ENCODE assay signal across 21 cellular contexts in the genomic region with DNA sequence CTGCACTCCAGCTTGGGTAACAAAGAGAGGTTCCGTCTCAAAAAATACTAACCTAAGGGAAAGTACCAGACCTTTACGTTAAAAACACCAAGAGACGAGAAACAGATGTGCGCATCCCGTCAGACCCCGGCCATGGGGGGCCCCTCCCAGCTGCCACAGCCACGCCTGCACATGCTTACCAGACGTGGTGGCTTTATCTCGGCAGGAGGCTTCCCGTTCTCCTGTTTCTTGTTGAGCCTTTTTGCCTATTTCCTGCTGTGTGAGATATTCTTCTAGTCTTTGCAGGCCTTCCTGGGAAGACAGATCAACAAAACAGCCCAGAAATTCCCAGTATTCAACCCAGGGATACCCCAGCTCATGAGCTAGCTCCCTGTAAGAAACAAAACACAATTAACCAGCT. TPM values are rescaled to one million over a fixed set of nuclear protein-coding genes. Genes with fewer than 3 reads are reported as not detected.
A peak's percentile ranks its signal among the peaks of the same experiment; 100 is the strongest.
DNase-seq lines count a peak whose midpoint lies in the region; ATAC-seq and TF ChIP-seq lines count a peak whose summit lies in the region.
"Had no signal": no experiment of that assay in that cellular context is flagged by ENCODE, and none has a peak within 500 bp of the region (broad histone marks: within the 10 kb centered on the region; RNA-seq: fewer than 3 reads in every experiment).

No MANE protein-coding gene starts in this region.

- peak; percentile 58 for DNase-seq in HFF-Myc (ENCODE audit: extremely low read depth, low read depth)
- peak; percentile 38 for DNase-seq in astrocyte of the cerebellum (ENCODE audit: low read depth)
- no peak for DNase-seq in endothelial cell (ENCODE audit: low spot score)
- DNase-seq in osteocyte (ENCODE audit: extremely low spot score, unreplicated experiment) = no peak
- DNase-seq in tibial artery = no peak
- DNase-seq in activated CD8-positive, alpha-beta memory T cell treated with anti-CD3 and anti-CD28 coated beads, Interleukin-2, amount 50 U/mL, for 48 hours = no peak
- DNase-seq: ACHN; Caco-2; CD4-positive, alpha-beta memory T cell; DMS 273 treated with DMSO at 0.1 percent for 48 hours; DMS79 treated with DMSO at 0.1 percent for 48 hours; Karpas-422; MV-4-11; NCI-H1694 treated with DMSO at 0.1 percent for 48 hours; NCI-H2081 treated with DMSO at 0.1 percent for 48 hours; NCI-H2171 treated with DMSO at 0.1 percent for 48 hours; NCI-H524 treated with DMSO at 0.1 percent for 48 hours; OCI-M1 had no signal

- H3K27me3 ChIP-seq in tibial artery = no peaks in the 10 kb centered on the region
- H3K27me3 ChIP-seq: BLaER1 treated with 17β-estradiol and CSF1 and Interleukin-3, amounts not matched to agents 10 nM and 100 nM had no signal

- H3K36me3 Mint-ChIP-seq in endothelial cell (ENCODE audit: low read depth, unreplicated experiment) (peaks cover 79% of the 10 kb centered on the region), osteocyte (ENCODE audit: unreplicated experiment) (peaks cover 56% of the 10 kb centered on the region)

- no peak for TF ChIP-seq CTCF in HFF-Myc (IDR thresholded peaks at IDR 0.05; ENCODE audit: low read depth, low read length, missing control alignments)
- no peak for TF ChIP-seq CTCF in astrocyte of the cerebellum (IDR thresholded peaks at IDR 0.05; ENCODE audit: low read depth, low read length, missing control alignments)
- TF ChIP-seq CTCF in endothelial cell (IDR thresholded peaks at IDR 0.05; ENCODE audit: unreplicated experiment) = no peak
- no peak for TF ChIP-seq CTCF in osteocyte (IDR thresholded peaks at IDR 0.05)
- no peak for TF ChIP-seq CTCF in tibial artery (IDR thresholded peaks at IDR 0.05)

- peaks cover 78 to 98% (median 91%) of the 10 kb centered on the region in 3 donors for H3K36me3 ChIP-seq in tibial artery

- intact Hi-C loops in tibial artery (cut with DNase I; ENCODE audit: low total_unique reads) = no loop called here

- no peaks in the 10 kb centered on the region for H3K9me3 Mint-ChIP-seq in endothelial cell (ENCODE audit: unreplicated experiment)
- no peaks in the 10 kb centered on the region for H3K9me3 Mint-ChIP-seq in osteocyte (ENCODE audit: unreplicated experiment)
- H3K9me3 Mint-ChIP-seq: CD4-positive, alpha-beta memory T cell had no signal

- H3K4me3 Mint-ChIP-seq in endothelial cell (ENCODE audit: unreplicated experiment) = peak overlapping the region; percentile 11
- H3K4me3 Mint-ChIP-seq in osteocyte (ENCODE audit: unreplicated experiment) = no peak overlapping the region
- H3K4me3 Mint-ChIP-seq: CD4-positive, alpha-beta memory T cell had no signal

- no peak for ATAC-seq in activated CD4-positive, CD25-positive, alpha-beta regulatory T cell treated with anti-CD3 and anti-CD28 coated beads, Interleukin-2, amount 50 U/mL, for 24 hours
- ATAC-seq: Right ventricle myocardium inferior had no signal

- H3K27ac ChIP-seq in tibial artery = no peak overlapping the region
- H3K27ac ChIP-seq: BLaER1 treated with 17β-estradiol and CSF1 and Interleukin-3, amounts not matched to agents 10 nM and 100 nM had no signal

- no peaks in the 10 kb centered on the region for H3K4me1 ChIP-seq in tibial artery
- H3K4me1 ChIP-seq: Caco-2 had no signal

- peaks cover 21% of the 10 kb centered on the region for H3K27me3 Mint-ChIP-seq in endothelial cell (ENCODE audit: unreplicated experiment)
- H3K27me3 Mint-ChIP-seq in osteocyte (ENCODE audit: unreplicated experiment) = no peaks in the 10 kb centered on the region
- H3K27me3 Mint-ChIP-seq: CD4-positive, alpha-beta memory T cell had no signal

- peak overlapping the region; percentile 64 for H3K27ac Mint-ChIP-seq in endothelial cell (ENCODE audit: unreplicated experiment)
- peak overlapping the region; percentile 12 for H3K27ac Mint-ChIP-seq in osteocyte (ENCODE audit: unreplicated experiment)

- no peak overlapping the region for H3K4me3 ChIP-seq in HFF-Myc (replicated peaks; ENCODE audit: low read depth, low read length)
- H3K4me3 ChIP-seq in astrocyte of the cerebellum (ENCODE audit: low read depth, low read length) = no peak overlapping the region
- no peak overlapping the region for H3K4me3 ChIP-seq in tibial artery
- H3K4me3 ChIP-seq: BLaER1 treated with 17β-estradiol and CSF1 and Interleukin-3, amounts not matched to agents 10 nM and 100 nM had no signal

- H3K4me1 Mint-ChIP-seq in endothelial cell (ENCODE audit: unreplicated experiment) = peaks cover 3% of the 10 kb centered on the region
- peaks cover 12% of the 10 kb centered on the region for H3K4me1 Mint-ChIP-seq in osteocyte (ENCODE audit: unreplicated experiment)

- no peaks in the 10 kb centered on the region for H3K9me3 ChIP-seq in tibial artery
- H3K9me3 ChIP-seq: BLaER1 treated with 17β-estradiol and CSF1 and Interleukin-3, amounts not matched to agents 10 nM and 100 nM had no signal

- in situ Hi-C loops in astrocyte of the cerebellum (cut with HindIII; ENCODE audit: low sequenced_read_pairs) = no loop called here

RNA-seq across cellular contexts. Expression of a gene that starts 23.6 kb away (rescaled TPM):
- total RNA-seq in endothelial cell (ENCODE audit: unreplicated experiment) = 43.9 TPM
- 23.6 and 24.5 TPM in 2 replicates for total RNA-seq in osteocyte

RNA-seq across cellular contexts. Expression of a gene that starts 27.4 kb away (rescaled TPM):
- total RNA-seq in endothelial cell (ENCODE audit: unreplicated experiment) (96.2 TPM), osteocyte (69.5 and 70.0 TPM in 2 replicates)

RNA-seq across cellular contexts. Expression of a gene that starts 46.8 kb away (rescaled TPM):
- total RNA-seq in endothelial cell (ENCODE audit: unreplicated experiment) (18.6 TPM), osteocyte (25.6 and 28.1 TPM in 2 replicates)

RNA-seq across cellular contexts. Expression of a gene that starts 47.1 kb away (rescaled TPM):
- total RNA-seq in endothelial cell (ENCODE audit: unreplicated experiment) (137 TPM), osteocyte (72.5 and 74.4 TPM in 2 replicates)

Comparison
In these comparisons a context has a peak if more than half of its experiments do, and no peak if none do; other contexts are left out.
1. DNase-seq: peak in HFF-Myc (single experiment) and astrocyte of the cerebellum (single experiment); none in endothelial cell (single experiment), osteocyte (single experiment), tibial artery (0 of 2) and activated CD8-positive, alpha-beta memory T cell treated with anti-CD3 and anti-CD28 coated beads, Interleukin-2, amount 50 U/mL, for 48 hours (single experiment).